In the genomic region with DNA sequence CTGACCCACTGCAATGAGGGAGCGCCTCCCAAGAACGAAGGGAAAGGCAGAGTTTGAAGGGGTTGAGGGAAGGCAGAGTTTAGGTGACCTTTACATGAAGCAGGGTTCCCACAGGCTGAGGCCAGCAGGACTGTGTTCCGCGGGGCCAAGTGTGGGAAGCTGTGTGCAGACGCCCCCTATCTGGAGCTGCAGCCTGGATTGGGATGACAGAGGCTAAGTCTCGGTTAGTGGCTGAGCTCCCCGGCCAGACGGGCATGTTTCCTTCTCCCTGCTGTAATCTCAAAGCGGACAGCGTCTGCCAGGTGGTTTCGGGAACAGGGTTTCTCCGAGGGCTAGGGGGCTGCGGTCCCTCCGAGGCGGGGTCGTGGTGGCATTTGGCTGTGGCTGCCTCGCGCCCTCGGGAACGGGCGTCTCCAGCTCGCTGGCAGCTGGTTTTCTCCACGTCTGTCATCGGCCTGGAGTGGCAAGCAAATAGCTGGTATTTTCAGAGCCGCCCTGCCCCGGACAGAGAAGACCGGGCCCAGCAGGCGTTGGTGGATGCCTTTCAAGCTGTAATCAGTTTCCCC, we compare ENCODE assay signal across 1 cellular context.
A peak's percentile ranks its signal among the peaks of the same experiment; 100 is the strongest.
TF ChIP-seq lines count a peak whose summit lies in the region.

No MANE protein-coding gene starts in this region.

TF ChIP-seq in A549, 52 proteins besides CTCF, POLR2A, EP300 and RAD21 (continued from another document):
- TF ChIP-seq, protein P1, sequence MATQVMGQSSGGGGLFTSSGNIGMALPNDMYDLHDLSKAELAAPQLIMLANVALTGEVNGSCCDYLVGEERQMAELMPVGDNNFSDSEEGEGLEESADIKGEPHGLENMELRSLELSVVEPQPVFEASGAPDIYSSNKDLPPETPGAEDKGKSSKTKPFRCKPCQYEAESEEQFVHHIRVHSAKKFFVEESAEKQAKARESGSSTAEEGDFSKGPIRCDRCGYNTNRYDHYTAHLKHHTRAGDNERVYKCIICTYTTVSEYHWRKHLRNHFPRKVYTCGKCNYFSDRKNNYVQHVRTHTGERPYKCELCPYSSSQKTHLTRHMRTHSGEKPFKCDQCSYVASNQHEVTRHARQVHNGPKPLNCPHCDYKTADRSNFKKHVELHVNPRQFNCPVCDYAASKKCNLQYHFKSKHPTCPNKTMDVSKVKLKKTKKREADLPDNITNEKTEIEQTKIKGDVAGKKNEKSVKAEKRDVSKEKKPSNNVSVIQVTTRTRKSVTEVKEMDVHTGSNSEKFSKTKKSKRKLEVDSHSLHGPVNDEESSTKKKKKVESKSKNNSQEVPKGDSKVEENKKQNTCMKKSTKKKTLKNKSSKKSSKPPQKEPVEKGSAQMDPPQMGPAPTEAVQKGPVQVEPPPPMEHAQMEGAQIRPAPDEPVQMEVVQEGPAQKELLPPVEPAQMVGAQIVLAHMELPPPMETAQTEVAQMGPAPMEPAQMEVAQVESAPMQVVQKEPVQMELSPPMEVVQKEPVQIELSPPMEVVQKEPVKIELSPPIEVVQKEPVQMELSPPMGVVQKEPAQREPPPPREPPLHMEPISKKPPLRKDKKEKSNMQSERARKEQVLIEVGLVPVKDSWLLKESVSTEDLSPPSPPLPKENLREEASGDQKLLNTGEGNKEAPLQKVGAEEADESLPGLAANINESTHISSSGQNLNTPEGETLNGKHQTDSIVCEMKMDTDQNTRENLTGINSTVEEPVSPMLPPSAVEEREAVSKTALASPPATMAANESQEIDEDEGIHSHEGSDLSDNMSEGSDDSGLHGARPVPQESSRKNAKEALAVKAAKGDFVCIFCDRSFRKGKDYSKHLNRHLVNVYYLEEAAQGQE (IDR thresholded peaks at IDR 0.05), result no peak
- no peak for TF ChIP-seq HOXA7 (CRISPR knock-in tag; IDR thresholded peaks at IDR 0.05)
- TF ChIP-seq EHMT2 (IDR thresholded peaks at IDR 0.05; ENCODE audit: low read depth), result no peak
- TF ChIP-seq, protein P2, sequence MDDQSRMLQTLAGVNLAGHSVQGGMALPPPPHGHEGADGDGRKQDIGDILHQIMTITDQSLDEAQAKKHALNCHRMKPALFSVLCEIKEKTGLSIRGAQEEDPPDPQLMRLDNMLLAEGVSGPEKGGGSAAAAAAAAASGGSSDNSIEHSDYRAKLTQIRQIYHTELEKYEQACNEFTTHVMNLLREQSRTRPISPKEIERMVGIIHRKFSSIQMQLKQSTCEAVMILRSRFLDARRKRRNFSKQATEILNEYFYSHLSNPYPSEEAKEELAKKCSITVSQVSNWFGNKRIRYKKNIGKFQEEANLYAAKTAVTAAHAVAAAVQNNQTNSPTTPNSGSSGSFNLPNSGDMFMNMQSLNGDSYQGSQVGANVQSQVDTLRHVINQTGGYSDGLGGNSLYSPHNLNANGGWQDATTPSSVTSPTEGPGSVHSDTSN (IDR thresholded peaks at IDR 0.05), result no peak
- TF ChIP-seq NFE2L2 (conservative IDR thresholded peaks at IDR 0.05; ENCODE audit: low read length), result no peak
- TF ChIP-seq SMC3 (IDR thresholded peaks at IDR 0.05), result peak; percentile 64
- TF ChIP-seq, protein P3, sequence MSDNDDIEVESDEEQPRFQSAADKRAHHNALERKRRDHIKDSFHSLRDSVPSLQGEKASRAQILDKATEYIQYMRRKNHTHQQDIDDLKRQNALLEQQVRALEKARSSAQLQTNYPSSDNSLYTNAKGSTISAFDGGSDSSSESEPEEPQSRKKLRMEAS (IDR thresholded peaks at IDR 0.05), result peak; percentile 68; the same call in 1 of the 2 replicates
- no peak for TF ChIP-seq ZFP36 (IDR thresholded peaks at IDR 0.05; ENCODE audit: borderline replicate concordance, partially characterized antibody)
- TF ChIP-seq ZSCAN20 (CRISPR knock-in tag; IDR thresholded peaks at IDR 0.05), result no peak
- no peak for TF ChIP-seq CHD4 (IDR thresholded peaks at IDR 0.05; ENCODE audit: borderline replicate concordance)
- peak; percentile 22; the same call in 1 of the 2 replicates for TF ChIP-seq HOXB5 (CRISPR knock-in tag; IDR thresholded peaks at IDR 0.05)
- TF ChIP-seq TP53 (CRISPR knock-in tag; IDR thresholded peaks at IDR 0.05), result no peak
- no peak for TF ChIP-seq RCOR1 (IDR thresholded peaks at IDR 0.05; ENCODE audit: low read depth, low read length)
- no peak for TF ChIP-seq MAZ (IDR thresholded peaks at IDR 0.05; ENCODE audit: borderline replicate concordance, low read depth, low read length)
- TF ChIP-seq HDAC2 (IDR thresholded peaks at IDR 0.05), result no peak
- TF ChIP-seq PHF8 (IDR thresholded peaks at IDR 0.05; ENCODE audit: borderline replicate concordance, low read depth), result no peak
- no peak for TF ChIP-seq ZC3H11A (IDR thresholded peaks at IDR 0.05)
- TF ChIP-seq, protein P4, sequence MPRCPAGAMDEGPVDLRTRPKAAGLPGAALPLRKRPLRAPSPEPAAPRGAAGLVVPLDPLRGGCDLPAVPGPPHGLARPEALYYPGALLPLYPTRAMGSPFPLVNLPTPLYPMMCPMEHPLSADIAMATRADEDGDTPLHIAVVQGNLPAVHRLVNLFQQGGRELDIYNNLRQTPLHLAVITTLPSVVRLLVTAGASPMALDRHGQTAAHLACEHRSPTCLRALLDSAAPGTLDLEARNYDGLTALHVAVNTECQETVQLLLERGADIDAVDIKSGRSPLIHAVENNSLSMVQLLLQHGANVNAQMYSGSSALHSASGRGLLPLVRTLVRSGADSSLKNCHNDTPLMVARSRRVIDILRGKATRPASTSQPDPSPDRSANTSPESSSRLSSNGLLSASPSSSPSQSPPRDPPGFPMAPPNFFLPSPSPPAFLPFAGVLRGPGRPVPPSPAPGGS (IDR thresholded peaks at IDR 0.05), result no peak
- TF ChIP-seq RARB (CRISPR knock-in tag; IDR thresholded peaks at IDR 0.05), result no peak
- TF ChIP-seq KDM1A (IDR thresholded peaks at IDR 0.05; ENCODE audit: low read depth), result no peak
- TF ChIP-seq, protein P5, sequence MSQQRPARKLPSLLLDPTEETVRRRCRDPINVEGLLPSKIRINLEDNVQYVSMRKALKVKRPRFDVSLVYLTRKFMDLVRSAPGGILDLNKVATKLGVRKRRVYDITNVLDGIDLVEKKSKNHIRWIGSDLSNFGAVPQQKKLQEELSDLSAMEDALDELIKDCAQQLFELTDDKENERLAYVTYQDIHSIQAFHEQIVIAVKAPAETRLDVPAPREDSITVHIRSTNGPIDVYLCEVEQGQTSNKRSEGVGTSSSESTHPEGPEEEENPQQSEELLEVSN (IDR thresholded peaks at IDR 0.05; ENCODE audit: borderline replicate concordance, low read depth), result no peak
- TF ChIP-seq, protein P6, sequence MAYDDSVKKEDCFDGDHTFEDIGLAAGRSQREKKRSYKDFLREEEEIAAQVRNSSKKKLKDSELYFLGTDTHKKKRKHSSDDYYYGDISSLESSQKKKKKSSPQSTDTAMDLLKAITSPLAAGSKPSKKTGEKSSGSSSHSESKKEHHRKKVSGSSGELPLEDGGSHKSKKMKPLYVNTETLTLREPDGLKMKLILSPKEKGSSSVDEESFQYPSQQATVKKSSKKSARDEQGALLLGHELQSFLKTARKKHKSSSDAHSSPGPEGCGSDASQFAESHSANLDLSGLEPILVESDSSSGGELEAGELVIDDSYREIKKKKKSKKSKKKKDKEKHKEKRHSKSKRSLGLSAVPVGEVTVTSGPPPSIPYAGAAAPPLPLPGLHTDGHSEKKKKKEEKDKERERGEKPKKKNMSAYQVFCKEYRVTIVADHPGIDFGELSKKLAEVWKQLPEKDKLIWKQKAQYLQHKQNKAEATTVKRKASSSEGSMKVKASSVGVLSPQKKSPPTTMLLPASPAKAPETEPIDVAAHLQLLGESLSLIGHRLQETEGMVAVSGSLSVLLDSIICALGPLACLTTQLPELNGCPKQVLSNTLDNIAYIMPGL (CRISPR knock-in tag; IDR thresholded peaks at IDR 0.05; ENCODE audit: borderline replicate concordance), result no peak
- no peak for TF ChIP-seq ZNF302 (CRISPR knock-in tag; IDR thresholded peaks at IDR 0.05)
- TF ChIP-seq NR3C1 (IDR thresholded peaks at IDR 0.05), result no peak
- TF ChIP-seq JUN (IDR thresholded peaks at IDR 0.05), result peak in 1 of 2 experiments; percentile 57; a peak in 1 of 5 replicates
- no peak for TF ChIP-seq KDM5A (IDR thresholded peaks at IDR 0.05)
- no peak for TF ChIP-seq TFCP2L1 (CRISPR knock-in tag; IDR thresholded peaks at IDR 0.05)
